In the genomic region with DNA sequence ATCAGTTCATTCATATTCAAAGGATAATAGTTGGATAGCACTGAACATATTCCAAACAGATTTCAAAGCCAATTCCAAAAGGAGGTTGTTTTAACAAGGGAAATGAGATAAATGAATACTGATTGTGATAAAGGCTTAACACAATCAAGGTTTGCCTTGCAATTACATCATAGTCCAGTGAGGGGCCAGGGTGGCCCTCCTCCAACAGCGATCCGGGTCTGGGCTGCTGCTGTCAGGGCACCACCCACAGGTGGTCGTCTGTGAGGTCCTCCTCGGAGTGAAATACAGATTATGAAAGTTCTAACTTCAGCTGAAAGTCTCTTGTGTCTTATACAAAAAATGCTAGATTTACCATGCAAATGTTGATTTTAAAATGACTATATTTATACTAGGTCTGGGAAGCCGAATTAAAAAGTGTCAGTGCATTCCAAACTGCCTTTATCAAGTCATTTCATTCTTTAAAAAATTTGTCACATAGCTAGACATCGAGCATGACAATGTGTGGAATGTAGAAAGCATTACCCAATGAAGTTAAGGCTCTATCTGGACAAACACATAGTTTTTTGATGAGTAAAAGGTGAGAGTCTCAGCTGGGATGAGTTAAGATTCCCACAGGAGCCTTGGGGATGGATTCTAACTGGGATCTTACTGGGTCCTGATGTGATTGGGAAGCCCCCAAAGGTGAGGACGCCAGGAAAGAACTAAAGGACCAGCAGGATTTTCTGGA, we compare ENCODE assay signal across 22 cellular contexts.
DNase-seq lines count a peak whose midpoint lies in the region; ATAC-seq, FAIRE-seq and TF ChIP-seq lines count a peak whose summit lies in the region.
"Had no signal": no experiment of that assay in that cellular context is flagged by ENCODE, and none has a peak within 500 bp of the region (broad histone marks: within the 10 kb centered on the region; RNA-seq: fewer than 3 reads in every experiment).

No MANE protein-coding gene starts in this region.

- H3K27ac Mint-ChIP-seq in type B pancreatic cell, result peak overlapping the region; percentile 24
- H3K27ac Mint-ChIP-seq: activated naive CD4-positive, alpha-beta T cell treated with anti-CD3 and anti-CD28 coated beads, Interleukin-2, amount 50 U/mL, for 24 hours; CD4-positive, CD25-positive, alpha-beta regulatory T cell; stimulated activated naive CD8-positive, alpha-beta T cell treated with anti-CD3 and anti-CD28 coated beads, Interleukin-15, Interleukin-2, amounts not matched to agents 100 ng/mL and 50 ng/mL, for 24 hours had no signal

- no peaks in the 10 kb centered on the region for H3K36me3 ChIP-seq in SJSA1
- H3K36me3 ChIP-seq: pancreas, spleen, vagina had no signal

- H3K27me3 ChIP-seq in SJSA1 (replicated peaks), result no peaks in the 10 kb centered on the region
- H3K27me3 ChIP-seq: pancreas, vagina had no signal

- no peak for ATAC-seq in GM21576 (IDR thresholded peaks at IDR 0.05; ENCODE audit: unreplicated experiment)
- ATAC-seq: pancreas had no signal

- H3K4me3 Mint-ChIP-seq in type B pancreatic cell, result no peak overlapping the region
- H3K4me3 Mint-ChIP-seq: activated naive CD4-positive, alpha-beta T cell treated with anti-CD3 and anti-CD28 coated beads, Interleukin-2, amount 50 U/mL, for 24 hours; CD4-positive, CD25-positive, alpha-beta regulatory T cell; stimulated activated naive CD8-positive, alpha-beta T cell treated with anti-CD3 and anti-CD28 coated beads, Interleukin-15, Interleukin-2, amounts not matched to agents 100 ng/mL and 50 ng/mL, for 24 hours had no signal

- H3K4me1 Mint-ChIP-seq in type B pancreatic cell (ENCODE audit: unreplicated experiment), result peaks cover 25% of the 10 kb centered on the region
- H3K4me1 Mint-ChIP-seq: activated naive CD4-positive, alpha-beta T cell treated with anti-CD3 and anti-CD28 coated beads, Interleukin-2, amount 50 U/mL, for 24 hours; CD4-positive, CD25-positive, alpha-beta regulatory T cell had no signal

- H3K4me1 ChIP-seq in SJSA1 (replicated peaks), result peaks cover 59% of the 10 kb centered on the region
- H3K4me1 ChIP-seq: pancreas, spleen had no signal

- peak overlapping the region; percentile 88 for H3K27ac ChIP-seq in SJSA1
- H3K27ac ChIP-seq: pancreas, spleen, vagina had no signal

- no peak for TF ChIP-seq CTCF in type B pancreatic cell (conservative IDR thresholded peaks at IDR 0.05)

- H3K4me3 ChIP-seq in SJSA1, result no peak overlapping the region
- H3K4me3 ChIP-seq: pancreas, spleen, vagina had no signal

- peak; percentile 41 for DNase-seq in H54 (ENCODE audit: insufficient read length, low spot score)
- peak; percentile 75 to 91 for DNase-seq in SJSA1 (ENCODE audit: low read depth in 1 of 2, low spot score in 2 of 2)
- DNase-seq in fibroblast of peridontal ligament (ENCODE audit: extremely low read depth), result peak; percentile 30
- no peak for DNase-seq in type B pancreatic cell (ENCODE audit: extremely low spot score, unreplicated experiment)
- DNase-seq in Kasumi-1 (lab: John Stamatoyannopoulos, UW), result no peak
- DNase-seq in NCI-H146 treated with DMSO at 0.1 percent for 48 hours (lab: John Stamatoyannopoulos, UW; ENCODE audit: unreplicated experiment), result no peak
- DNase-seq: activated CD4-positive, alpha-beta T cell treated with anti-CD3 and anti-CD28 coated beads for 1 hour; caudate nucleus; CD4-positive, CD25-positive, alpha-beta regulatory T cell; glutamatergic neuron; left colon; NCI-H1930; NCI-H82; pancreas; Right ventricle myocardium superior; spleen; T-helper 2 cell had no signal

- H3K9me3 Mint-ChIP-seq in type B pancreatic cell, result peaks cover 3% of the 10 kb centered on the region
- H3K9me3 Mint-ChIP-seq: activated naive CD4-positive, alpha-beta T cell treated with anti-CD3 and anti-CD28 coated beads, Interleukin-2, amount 50 U/mL, for 24 hours; CD4-positive, CD25-positive, alpha-beta regulatory T cell; stimulated activated naive CD8-positive, alpha-beta T cell treated with anti-CD3 and anti-CD28 coated beads, Interleukin-15, Interleukin-2, amounts not matched to agents 100 ng/mL and 50 ng/mL, for 24 hours had no signal

- no peaks in the 10 kb centered on the region for H3K36me3 Mint-ChIP-seq in type B pancreatic cell
- H3K36me3 Mint-ChIP-seq: activated naive CD4-positive, alpha-beta T cell treated with anti-CD3 and anti-CD28 coated beads, Interleukin-2, amount 50 U/mL, for 24 hours; CD4-positive, CD25-positive, alpha-beta regulatory T cell had no signal

- no peak for FAIRE-seq in H54 (lab: Jason Lieb, UNC)
- FAIRE-seq: GM12892, pancreas had no signal

- no peak for TF ChIP-seq POLR2A in H54 (IDR thresholded peaks at IDR 0.05; ENCODE audit: low read depth, low read length)

- no peaks in the 10 kb centered on the region for H3K9me3 ChIP-seq in SJSA1 (replicated peaks)
- H3K9me3 ChIP-seq: pancreas, spleen, vagina had no signal

- H3K27me3 Mint-ChIP-seq in type B pancreatic cell, result peaks cover 3% of the 10 kb centered on the region

Comparison
In these comparisons a context has a peak if more than half of its experiments do, and no peak if none do; other contexts are left out.
1. DNase-seq: peak in H54 (single experiment), SJSA1 (2 of 2) and fibroblast of peridontal ligament (single experiment); none in type B pancreatic cell (single experiment), Kasumi-1 (0 of 2) and NCI-H146 treated with DMSO at 0.1 percent for 48 hours (single experiment).